ENCODE assay signal across 10 cellular contexts in genomic region chr5:153276151-153276550, GRCh38.
DNase-seq lines count a peak whose midpoint lies in the region; ATAC-seq, FAIRE-seq and TF ChIP-seq lines count a peak whose summit lies in the region.
"Had no signal": no experiment of that assay in that cellular context is flagged by ENCODE, and none has a peak within 500 bp of the region (broad histone marks: within the 10 kb centered on the region; RNA-seq: fewer than 3 reads in every experiment).

No MANE protein-coding gene starts in this region.

- FAIRE-seq in GM12892 (lab: Jason Lieb, UNC) = no peak

- no peak for TF ChIP-seq CTCF in GM10248 (IDR thresholded peaks at IDR 0.05; ENCODE audit: control extremely low read depth, extremely low read depth, low read depth, missing control alignments)

- peak; percentile 8 for DNase-seq in GM10248 (ENCODE audit: extremely low spot score)
- peak; percentile 18 for DNase-seq in KBM-7
- peak; percentile 57 for DNase-seq in amniotic epithelial cell (ENCODE audit: low read depth)
- DNase-seq in lung microvascular endothelial cell (ENCODE audit: low read depth in 2 of 2) = peak; percentile 26 to 52
- no peak for DNase-seq in GM12892 (ENCODE audit: insufficient read length)
- DNase-seq in hepatic stellate cell (ENCODE audit: low spot score) = no peak
- DNase-seq in NCI-H526 treated with DMSO at 0.1 percent for 48 hours (lab: John Stamatoyannopoulos, UW) = no peak
- DNase-seq: stimulated activated naive CD4-positive, alpha-beta T cell had no signal

- in situ Hi-C loops in KBM-7 (cut with MboI; ENCODE audit: low pct_unique_long_range_greater_than_20kb, low sequenced_read_pairs) = no loop called here

- POLR2A ChIA-PET in GM10248 (lab: Yijun Ruan, JAX) = no interaction called here

- TF ChIP-seq POLR2A in GM12892 (IDR thresholded peaks at IDR 0.05; ENCODE audit: low read depth, low read length) = no peak

- ATAC-seq in HG02938 (IDR thresholded peaks at IDR 0.05; ENCODE audit: unreplicated experiment) = no peak
- ATAC-seq: natural killer cell treated with Interleukin-12 subunit alpha and Interleukin-12 subunit beta and Interleukin-15 and Interleukin-18, amount 100 ng/mL, for 72 hours had no signal

- CTCF ChIA-PET in GM10248 (lab: Yijun Ruan, JAX) = no interaction called here

Comparison
In these comparisons a context has a peak if more than half of its experiments do, and no peak if none do; other contexts are left out.
1. DNase-seq: peak in GM10248 (single experiment), KBM-7 (single experiment), amniotic epithelial cell (single experiment) and lung microvascular endothelial cell (2 of 2); none in GM12892 (single experiment), hepatic stellate cell (single experiment) and NCI-H526 treated with DMSO at 0.1 percent for 48 hours (single experiment).